22 cellular contexts compared by ENCODE assay signal in the genomic region with DNA sequence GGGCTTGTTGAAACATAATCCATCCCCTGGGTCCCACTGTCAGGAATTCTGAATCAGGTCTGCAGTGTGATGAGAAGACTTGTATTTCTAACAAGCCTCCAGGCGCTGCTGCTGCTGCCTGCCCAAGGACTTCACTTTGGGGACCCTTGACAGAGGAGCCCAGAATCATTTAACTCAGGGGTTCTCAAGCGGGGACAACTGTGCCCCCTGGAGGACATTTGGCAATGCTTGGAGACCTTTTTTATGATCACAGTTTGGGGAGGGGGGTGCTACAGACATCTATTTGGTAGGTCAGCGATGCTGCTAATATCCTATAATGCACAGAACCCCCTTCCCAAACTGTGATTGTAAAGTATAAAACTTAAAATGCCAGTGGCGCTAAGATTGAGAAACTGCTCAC.
DNase-seq lines count a peak whose midpoint lies in the region; ATAC-seq and TF ChIP-seq lines count a peak whose summit lies in the region.
"Had no signal": no experiment of that assay in that cellular context is flagged by ENCODE, and none has a peak within 500 bp of the region (broad histone marks: within the 10 kb centered on the region; RNA-seq: fewer than 3 reads in every experiment).

No MANE protein-coding gene starts in this region.

- H3K79me2 ChIP-seq in GM23338 (replicated peaks; ENCODE audit: insufficient read depth), result no peaks in the 10 kb centered on the region

- no peak for DNase-seq in BE2C
- peak; percentile 74 for DNase-seq in GM23338 (ENCODE audit: low spot score)
- DNase-seq in Panc1 (ENCODE audit: low read depth, low spot score), result no peak
- DNase-seq in iPS-NIHi11 (ENCODE audit: low spot score), result peak; percentile 26
- no peak for DNase-seq in activated naive CD8-positive, alpha-beta T cell treated with anti-CD3 and anti-CD28 coated beads, Interleukin-2, amount 50 U/mL, for 24 hours
- no peak for DNase-seq in OCI-M2 (lab: John Stamatoyannopoulos, UW; ENCODE audit: unreplicated experiment)
- DNase-seq: CD4-positive, alpha-beta memory T cell; DMS153; EL; Karpas-422; MG63; NCI-H1092 treated with DMSO at 0.1 percent for 48 hours; NCI-H1694; NCI-H2107; NCI-H226; Right ventricle myocardium superior had no signal

- H3K9me2 ChIP-seq in GM23338 (ENCODE audit: insufficient read depth), result 0 out of 2 replicates have a peak, but pooled peaks cover 4% of the 10 kb centered on the region

- H3K9me3 Mint-ChIP-seq in GM23338, result no peaks in the 10 kb centered on the region
- no peaks in the 10 kb centered on the region for H3K9me3 Mint-ChIP-seq in activated naive CD8-positive, alpha-beta T cell treated with anti-CD3 and anti-CD28 coated beads, Interleukin-2, amount 50 U/mL, for 24 hours

- H3K36me3 ChIP-seq in BE2C (no peaks in the 10 kb centered on the region), GM23338 (ENCODE audit: insufficient read depth) (no peaks in the 10 kb centered on the region), Panc1 (ENCODE audit: control insufficient read depth, insufficient read depth, low read length) (no peaks in the 10 kb centered on the region)
- H3K36me3 ChIP-seq: BLaER1, MG63 had no signal

- TF ChIP-seq CTCF in BE2C (IDR thresholded peaks at IDR 0.05; ENCODE audit: low read depth, low read length), result peak; percentile 17; the same call in 1 of the 2 replicates
- TF ChIP-seq CTCF in GM23338 (conservative IDR thresholded peaks at IDR 0.05; ENCODE audit: low read depth in 2 of 2), result peak; percentile 65 to 74
- TF ChIP-seq CTCF in Panc1 (IDR thresholded peaks at IDR 0.05), result peak; percentile 33; the same call in 1 of the 2 replicates

- CTCF ChIA-PET in Panc1 (lab: Charles Lee), result no interaction called here

- H3K27ac ChIP-seq in GM23338 (ENCODE audit: low read depth), result no peak overlapping the region
- no peak overlapping the region for H3K27ac ChIP-seq in Panc1 (ENCODE audit: low read length)
- H3K27ac ChIP-seq: BLaER1, SK-N-MC had no signal

- no peaks in the 10 kb centered on the region for H3K27me3 Mint-ChIP-seq in GM23338 (ENCODE audit: insufficient read depth, low read depth, poor library complexity)
- H3K27me3 Mint-ChIP-seq in activated naive CD8-positive, alpha-beta T cell treated with anti-CD3 and anti-CD28 coated beads, Interleukin-2, amount 50 U/mL, for 24 hours, result peaks cover 5% of the 10 kb centered on the region
- H3K27me3 Mint-ChIP-seq: IgD-negative memory B cell had no signal

- POLR2A ChIA-PET in Panc1 (lab: Charles Lee), result no interaction called here

- no peak overlapping the region for H3K27ac Mint-ChIP-seq in GM23338
- H3K27ac Mint-ChIP-seq in activated naive CD8-positive, alpha-beta T cell treated with anti-CD3 and anti-CD28 coated beads, Interleukin-2, amount 50 U/mL, for 24 hours, result no peak overlapping the region
- H3K27ac Mint-ChIP-seq: CD4-positive, alpha-beta memory T cell; IgD-negative memory B cell had no signal

- H3F3A ChIP-seq in GM23338 (replicated peaks; ENCODE audit: low read depth), result no peaks in the 10 kb centered on the region

- no peak overlapping the region for H3K4me3 Mint-ChIP-seq in GM23338
- H3K4me3 Mint-ChIP-seq in activated naive CD8-positive, alpha-beta T cell treated with anti-CD3 and anti-CD28 coated beads, Interleukin-2, amount 50 U/mL, for 24 hours, result no peak overlapping the region
- H3K4me3 Mint-ChIP-seq: CD4-positive, alpha-beta memory T cell; IgD-negative memory B cell had no signal

- H3K4me1 ChIP-seq in BE2C (no peaks in the 10 kb centered on the region), GM23338 (ENCODE audit: insufficient read depth) (peaks cover 13% of the 10 kb centered on the region), Panc1 (ENCODE audit: control insufficient read depth, insufficient read depth, low read length) (no peaks in the 10 kb centered on the region)
- H3K4me1 ChIP-seq: BLaER1 had no signal

- ATAC-seq in GM23338, result peak; percentile 65
- no peak for ATAC-seq in Panc1
- ATAC-seq in activated naive CD8-positive, alpha-beta T cell treated with anti-CD3 and anti-CD28 coated beads, Interleukin-2, amount 50 U/mL, for 24 hours, result no peak
- ATAC-seq in GM21360 (IDR thresholded peaks at IDR 0.05; ENCODE audit: unreplicated experiment), result no peak
- no peak for ATAC-seq in GM21381 (IDR thresholded peaks at IDR 0.05; ENCODE audit: unreplicated experiment)
- ATAC-seq: HCT116 had no signal

- peaks cover 15% of the 10 kb centered on the region for H3K4me1 Mint-ChIP-seq in GM23338
- H3K4me1 Mint-ChIP-seq in activated naive CD8-positive, alpha-beta T cell treated with anti-CD3 and anti-CD28 coated beads, Interleukin-2, amount 50 U/mL, for 24 hours, result no peaks in the 10 kb centered on the region
- H3K4me1 Mint-ChIP-seq: CD4-positive, alpha-beta memory T cell; IgD-negative memory B cell had no signal

- no peaks in the 10 kb centered on the region for H3K36me3 Mint-ChIP-seq in GM23338 (ENCODE audit: low read depth)
- H3K36me3 Mint-ChIP-seq in activated naive CD8-positive, alpha-beta T cell treated with anti-CD3 and anti-CD28 coated beads, Interleukin-2, amount 50 U/mL, for 24 hours (ENCODE audit: low read depth), result no peaks in the 10 kb centered on the region
- H3K36me3 Mint-ChIP-seq: CD4-positive, alpha-beta memory T cell had no signal

- H4K20me1 ChIP-seq in GM23338 (replicated peaks; ENCODE audit: insufficient read depth), result no peaks in the 10 kb centered on the region
- H4K20me1 ChIP-seq: BLaER1 had no signal

- no TSS peak for BruUV-seq in Panc1 (replicated peaks; lab: Mats Ljungman, UMichigan)

- H2AFZ ChIP-seq in GM23338, result no peak overlapping the region

- in situ Hi-C loops in Panc1 (cut with HindIII; ENCODE audit: low pct_unique_long_range_greater_than_20kb, low sequenced_read_pairs), result no loop called here

- intact Hi-C loops in Panc1 (cut with micrococcal nuclease; ENCODE audit: unreplicated experiment), result no loop called here

- no peak overlapping the region for H3K4me2 ChIP-seq in GM23338
- H3K4me2 ChIP-seq: BLaER1 had no signal

- no peaks in the 10 kb centered on the region for H3K9me3 ChIP-seq in BE2C
- H3K9me3 ChIP-seq in Panc1 (ENCODE audit: control insufficient read depth, insufficient read depth, low read depth, low read length), result no peaks in the 10 kb centered on the region
- H3K9me3 ChIP-seq: BLaER1, MG63 had no signal

- no peaks in the 10 kb centered on the region; the same call in none of the 2 replicates for H3K27me3 ChIP-seq in BE2C
- no peaks in the 10 kb centered on the region for H3K27me3 ChIP-seq in GM23338 (ENCODE audit: insufficient read depth)
- H3K27me3 ChIP-seq in Panc1 (ENCODE audit: control insufficient read depth, insufficient read depth, low read length), result peaks cover 7% of the 10 kb centered on the region
- H3K27me3 ChIP-seq: BLaER1, MG63 had no signal

- no peak overlapping the region for H3K4me3 ChIP-seq in BE2C (ENCODE audit: low read depth, low read length)
- H3K4me3 ChIP-seq in GM23338, result no peak overlapping the region
- no peak overlapping the region for H3K4me3 ChIP-seq in Panc1 (ENCODE audit: low read depth in 2 of 2, low read length in 2 of 2)
- H3K4me3 ChIP-seq: BLaER1, MG63, SK-N-MC had no signal

TF ChIP-seq in GM23338, 12 proteins besides CTCF, POLR2A, EP300 and RAD21 (continues in another document):
- TF ChIP-seq, protein P1, sequence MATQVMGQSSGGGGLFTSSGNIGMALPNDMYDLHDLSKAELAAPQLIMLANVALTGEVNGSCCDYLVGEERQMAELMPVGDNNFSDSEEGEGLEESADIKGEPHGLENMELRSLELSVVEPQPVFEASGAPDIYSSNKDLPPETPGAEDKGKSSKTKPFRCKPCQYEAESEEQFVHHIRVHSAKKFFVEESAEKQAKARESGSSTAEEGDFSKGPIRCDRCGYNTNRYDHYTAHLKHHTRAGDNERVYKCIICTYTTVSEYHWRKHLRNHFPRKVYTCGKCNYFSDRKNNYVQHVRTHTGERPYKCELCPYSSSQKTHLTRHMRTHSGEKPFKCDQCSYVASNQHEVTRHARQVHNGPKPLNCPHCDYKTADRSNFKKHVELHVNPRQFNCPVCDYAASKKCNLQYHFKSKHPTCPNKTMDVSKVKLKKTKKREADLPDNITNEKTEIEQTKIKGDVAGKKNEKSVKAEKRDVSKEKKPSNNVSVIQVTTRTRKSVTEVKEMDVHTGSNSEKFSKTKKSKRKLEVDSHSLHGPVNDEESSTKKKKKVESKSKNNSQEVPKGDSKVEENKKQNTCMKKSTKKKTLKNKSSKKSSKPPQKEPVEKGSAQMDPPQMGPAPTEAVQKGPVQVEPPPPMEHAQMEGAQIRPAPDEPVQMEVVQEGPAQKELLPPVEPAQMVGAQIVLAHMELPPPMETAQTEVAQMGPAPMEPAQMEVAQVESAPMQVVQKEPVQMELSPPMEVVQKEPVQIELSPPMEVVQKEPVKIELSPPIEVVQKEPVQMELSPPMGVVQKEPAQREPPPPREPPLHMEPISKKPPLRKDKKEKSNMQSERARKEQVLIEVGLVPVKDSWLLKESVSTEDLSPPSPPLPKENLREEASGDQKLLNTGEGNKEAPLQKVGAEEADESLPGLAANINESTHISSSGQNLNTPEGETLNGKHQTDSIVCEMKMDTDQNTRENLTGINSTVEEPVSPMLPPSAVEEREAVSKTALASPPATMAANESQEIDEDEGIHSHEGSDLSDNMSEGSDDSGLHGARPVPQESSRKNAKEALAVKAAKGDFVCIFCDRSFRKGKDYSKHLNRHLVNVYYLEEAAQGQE (IDR thresholded peaks at IDR 0.05; ENCODE audit: unreplicated experiment), result no peak

Comparison
In these comparisons a context has a peak if more than half of its experiments do, and no peak if none do; other contexts are left out.
1. DNase-seq: peak in GM23338 (single experiment) and iPS-NIHi11 (single experiment); none in BE2C (single experiment), Panc1 (single experiment), activated naive CD8-positive, alpha-beta T cell treated with anti-CD3 and anti-CD28 coated beads, Interleukin-2, amount 50 U/mL, for 24 hours (single experiment) and OCI-M2 (single experiment).
2. CTCF ChIP-seq: peak in every context shown above with its lines; median percentile 70 in GM23338; 33 in Panc1; 17 in BE2C.